18 cellular contexts compared by ENCODE assay signal in the genomic region with DNA sequence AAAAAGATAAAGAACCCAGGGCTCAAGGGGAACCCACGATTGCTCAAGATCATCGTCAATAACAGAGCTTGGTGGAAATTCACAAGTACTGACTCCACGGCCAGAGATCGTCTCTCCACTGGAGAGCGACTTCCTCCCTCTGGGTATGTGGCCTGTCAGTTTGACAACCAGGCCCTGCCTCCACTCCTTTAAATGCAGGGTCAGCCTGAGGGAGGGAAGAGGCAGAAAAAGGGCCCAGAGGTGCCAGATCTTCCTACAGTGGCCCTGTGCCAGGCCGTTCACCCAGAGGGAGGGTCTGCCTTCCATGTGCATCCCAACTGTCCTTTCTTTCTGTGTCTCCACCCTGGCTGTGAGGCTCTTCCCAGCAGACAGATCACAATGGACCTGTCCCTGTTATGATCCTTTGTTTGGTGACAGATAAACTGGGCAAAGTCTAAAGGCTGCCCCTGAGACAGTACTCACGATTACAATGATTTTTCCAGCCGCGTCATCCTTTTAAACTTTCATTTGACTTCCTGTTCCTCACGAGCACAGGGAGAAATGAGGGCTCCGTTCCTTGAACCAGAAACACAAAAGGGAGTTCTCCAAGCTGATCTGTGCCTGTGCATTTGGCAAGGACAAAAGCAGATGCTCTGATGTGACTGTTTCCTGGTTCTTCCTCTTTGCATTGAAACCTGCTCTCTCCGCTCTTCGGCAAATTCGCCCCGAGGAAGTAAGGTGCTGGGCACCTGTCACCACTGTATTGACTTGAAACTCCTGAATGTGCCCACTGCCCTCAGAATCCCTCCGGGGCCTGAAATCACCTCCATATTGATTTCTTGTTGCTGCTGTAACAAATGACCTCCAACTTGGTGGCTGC.
A peak's percentile ranks its signal among the peaks of the same experiment; 100 is the strongest.
DNase-seq lines count a peak whose midpoint lies in the region; ATAC-seq and TF ChIP-seq lines count a peak whose summit lies in the region.
"Had no signal": no experiment of that assay in that cellular context is flagged by ENCODE, and none has a peak within 500 bp of the region (broad histone marks: within the 10 kb centered on the region; RNA-seq: fewer than 3 reads in every experiment).

No MANE protein-coding gene starts in this region.

- H3K27me3 Mint-ChIP-seq in neural crest cell (ENCODE audit: low read depth) = no peaks in the 10 kb centered on the region
- H3K27me3 Mint-ChIP-seq in naive thymus-derived CD4-positive, alpha-beta T cell = peaks cover 4 to 10% (median 6%) of the 10 kb centered on the region in 5 donors
- H3K27me3 Mint-ChIP-seq: activated naive CD8-positive, alpha-beta T cell treated with anti-CD3 and anti-CD28 coated beads for 36 hours; IgD-negative memory B cell had no signal

- no peaks in the 10 kb centered on the region for H3K36me3 ChIP-seq in BLaER1 treated with 17β-estradiol and CSF1 and Interleukin-3, amounts not matched to agents 10 nM and 100 nM
- H3K36me3 ChIP-seq in WERI-Rb-1 = no peaks in the 10 kb centered on the region
- no peaks in the 10 kb centered on the region for H3K36me3 ChIP-seq in naive thymus-derived CD4-positive, alpha-beta T cell (ENCODE audit: control insufficient read depth in 2 of 3, insufficient read depth in 3 of 3, low read length in 3 of 3)
- H3K36me3 ChIP-seq in PC-3 (ENCODE audit: low read depth, low read length) = no peaks in the 10 kb centered on the region
- H3K36me3 ChIP-seq: breast epithelium, lower lobe of right lung, upper lobe of right lung had no signal

- no peaks in the 10 kb centered on the region for H3K9me2 ChIP-seq in PC-3 (replicated peaks; ENCODE audit: low read length)

- H4K20me1 ChIP-seq in BLaER1 treated with 17β-estradiol and CSF1 and Interleukin-3, amounts not matched to agents 10 nM and 100 nM = no peaks in the 10 kb centered on the region; a peak in 1 of 22 replicates
- H4K20me1 ChIP-seq in PC-3 (ENCODE audit: low read length) = no peaks in the 10 kb centered on the region

- H3F3A ChIP-seq in PC-3 (ENCODE audit: low read length, unreplicated experiment) = no peaks in the 10 kb centered on the region

- ATAC-seq in GM18858 (IDR thresholded peaks at IDR 0.05; ENCODE audit: unreplicated experiment) (no peak), PC-3 (no peak)
- no peak for ATAC-seq in naive thymus-derived CD4-positive, alpha-beta T cell

- H3K79me2 ChIP-seq in PC-3 (ENCODE audit: low read length) = no peaks in the 10 kb centered on the region

- intact Hi-C loops in naive thymus-derived CD4-positive, alpha-beta T cell (cut with micrococcal nuclease) = no loop called here
- intact Hi-C loops in PC-3 (cut with micrococcal nuclease) = loop anchor here (10.0 kb wide), 1 partner anchor 195 kb away; no protein-coding TSS in a partner anchor

- H3K36me3 Mint-ChIP-seq in neural crest cell (ENCODE audit: low read depth) = no peaks in the 10 kb centered on the region
- no peaks in the 10 kb centered on the region for H3K36me3 Mint-ChIP-seq in naive thymus-derived CD4-positive, alpha-beta T cell
- H3K36me3 Mint-ChIP-seq: activated naive CD8-positive, alpha-beta T cell treated with anti-CD3 and anti-CD28 coated beads for 36 hours; IgD-negative memory B cell had no signal

- DNase-seq in HT-29 (ENCODE audit: low spot score) = peak; percentile 24
- peak; percentile 6 for DNase-seq in WERI-Rb-1
- DNase-seq in neural crest cell (ENCODE audit: low read depth, low spot score) = no peak
- no peak for DNase-seq in naive thymus-derived CD4-positive, alpha-beta T cell
- DNase-seq in NCI-H1694 treated with DMSO at 0.1 percent for 48 hours (lab: John Stamatoyannopoulos, UW) = no peak
- no peak for DNase-seq in PC-3
- DNase-seq: activated CD8-positive, alpha-beta memory T cell treated with anti-CD3 and anti-CD28 coated beads, Interleukin-2, amount 50 U/mL, for 48 hours; activated naive CD8-positive, alpha-beta T cell treated with anti-CD3 and anti-CD28 coated beads for 36 hours; DMS79 treated with DMSO at 0.1 percent for 48 hours; HCEC 1CT; lower lobe of right lung; NCI-H524 treated with DMSO at 0.1 percent for 48 hours; stimulated activated naive CD4-positive, alpha-beta T cell; upper lobe of right lung had no signal

- peaks cover 7 to 31% (median 29%) of the 10 kb centered on the region in 10 experiments for H3K4me1 ChIP-seq in BLaER1 treated with 17β-estradiol and CSF1 and Interleukin-3, amounts not matched to agents 10 nM and 100 nM
- H3K4me1 ChIP-seq in naive thymus-derived CD4-positive, alpha-beta T cell (ENCODE audit: control insufficient read depth in 2 of 2, insufficient read depth in 2 of 2, low read length in 2 of 2) = no peaks in the 10 kb centered on the region
- no peaks in the 10 kb centered on the region for H3K4me1 ChIP-seq in PC-3 (ENCODE audit: insufficient read depth, low read length)
- H3K4me1 ChIP-seq: breast epithelium, upper lobe of right lung had no signal

- H3K4me1 Mint-ChIP-seq in neural crest cell = peaks cover 6% of the 10 kb centered on the region
- peaks cover 0 to 12% (median 0%) of the 10 kb centered on the region in 7 donors for H3K4me1 Mint-ChIP-seq in naive thymus-derived CD4-positive, alpha-beta T cell

- no peak overlapping the region for H3K4me3 ChIP-seq in BLaER1 treated with 17β-estradiol and CSF1 and Interleukin-3, amounts not matched to agents 10 nM and 100 nM
- H3K4me3 ChIP-seq in WERI-Rb-1 (ENCODE audit: low read depth, low read length) (no peak overlapping the region), PC-3 (ENCODE audit: low read length) (no peak overlapping the region)
- H3K4me3 ChIP-seq in naive thymus-derived CD4-positive, alpha-beta T cell (ENCODE audit: low read length) = no peak overlapping the region
- H3K4me3 ChIP-seq: breast epithelium, lower lobe of right lung, upper lobe of right lung had no signal

- POLR2A ChIA-PET in naive thymus-derived CD4-positive, alpha-beta T cell (lab: Charles Lee) = no interaction called here
- POLR2A ChIA-PET in PC-3 (lab: Charles Lee; ENCODE audit: unreplicated experiment) = no interaction called here

- no peak overlapping the region for H2AFZ ChIP-seq in PC-3 (ENCODE audit: low read length)

- TF ChIP-seq CTCF in WERI-Rb-1 (IDR thresholded peaks at IDR 0.05; ENCODE audit: low read depth, low read length) = no peak
- TF ChIP-seq CTCF in neural crest cell (conservative IDR thresholded peaks at IDR 0.05) = no peak
- no peak for TF ChIP-seq CTCF in PC-3 (conservative IDR thresholded peaks at IDR 0.05; ENCODE audit: low read depth, low read length)

- H3K9ac ChIP-seq in BLaER1 treated with 17β-estradiol and CSF1 and Interleukin-3, amounts not matched to agents 10 nM and 100 nM = no peak overlapping the region
- H3K9ac ChIP-seq in PC-3 (ENCODE audit: low read length) = no peak overlapping the region

- no peaks in the 10 kb centered on the region for H3K9me3 Mint-ChIP-seq in neural crest cell
- no peaks in the 10 kb centered on the region for H3K9me3 Mint-ChIP-seq in naive thymus-derived CD4-positive, alpha-beta T cell
- H3K9me3 Mint-ChIP-seq: activated naive CD8-positive, alpha-beta T cell treated with anti-CD3 and anti-CD28 coated beads for 36 hours; IgD-negative memory B cell had no signal

- H3K4me3 Mint-ChIP-seq in neural crest cell = no peak overlapping the region
- no peak overlapping the region for H3K4me3 Mint-ChIP-seq in naive thymus-derived CD4-positive, alpha-beta T cell
- H3K4me3 Mint-ChIP-seq: activated naive CD8-positive, alpha-beta T cell treated with anti-CD3 and anti-CD28 coated beads for 36 hours had no signal

- peak overlapping the region; percentile 75 for H3K27ac Mint-ChIP-seq in neural crest cell (ENCODE audit: unreplicated experiment)
- H3K27ac Mint-ChIP-seq in naive thymus-derived CD4-positive, alpha-beta T cell = no peak overlapping the region
- H3K27ac Mint-ChIP-seq: activated naive CD8-positive, alpha-beta T cell treated with anti-CD3 and anti-CD28 coated beads for 36 hours had no signal

- no TSS peak for BruUV-seq in PC-3 (replicated peaks; lab: Mats Ljungman, UMichigan)

- peaks cover 0 to 27% (median 17%) of the 10 kb centered on the region in 11 experiments; a peak in 15 of 22 replicates for H3K27me3 ChIP-seq in BLaER1 treated with 17β-estradiol and CSF1 and Interleukin-3, amounts not matched to agents 10 nM and 100 nM
- H3K27me3 ChIP-seq in WERI-Rb-1 (ENCODE audit: insufficient read depth, low read depth, severe bottlenecking) (no peaks in the 10 kb centered on the region), PC-3 (ENCODE audit: low read length) (peaks cover 19% of the 10 kb centered on the region)
- no peaks in the 10 kb centered on the region for H3K27me3 ChIP-seq in naive thymus-derived CD4-positive, alpha-beta T cell (ENCODE audit: control insufficient read depth in 2 of 2, insufficient read depth in 2 of 2, low read length in 2 of 2)
- H3K27me3 ChIP-seq: breast epithelium, upper lobe of right lung had no signal

- CTCF ChIA-PET in naive thymus-derived CD4-positive, alpha-beta T cell (lab: Charles Lee) = interaction anchor here (0.6 kb wide), 1 partner anchor 340 kb away, joined by 3 read pairs; no protein-coding TSS in a partner anchor
- CTCF ChIA-PET in PC-3 (lab: Charles Lee) = no interaction called here

- peak overlapping the region; percentile 38 to 92 (median 71); a peak in 21 of 22 replicates for H3K4me2 ChIP-seq in BLaER1 treated with 17β-estradiol and CSF1 and Interleukin-3, amounts not matched to agents 10 nM and 100 nM
- no peak overlapping the region for H3K4me2 ChIP-seq in PC-3 (ENCODE audit: low read length)

- no peak overlapping the region for H3K27ac ChIP-seq in BLaER1 treated with 17β-estradiol and CSF1 and Interleukin-3, amounts not matched to agents 10 nM and 100 nM
- H3K27ac ChIP-seq in WERI-Rb-1 (no peak overlapping the region), PC-3 (ENCODE audit: low read length) (no peak overlapping the region)
- H3K27ac ChIP-seq in naive thymus-derived CD4-positive, alpha-beta T cell (ENCODE audit: low read depth, low read length) = no peak overlapping the region
- H3K27ac ChIP-seq: breast epithelium, lower lobe of right lung, upper lobe of right lung had no signal

- no peaks in the 10 kb centered on the region for H3K9me3 ChIP-seq in BLaER1 treated with 17β-estradiol and CSF1 and Interleukin-3, amounts not matched to agents 10 nM and 100 nM (replicated peaks in 1 of 11)
- H3K9me3 ChIP-seq in WERI-Rb-1 (ENCODE audit: severe bottlenecking) (peaks cover 2% of the 10 kb centered on the region), PC-3 (ENCODE audit: low read length) (no peaks in the 10 kb centered on the region)
- no peaks in the 10 kb centered on the region for H3K9me3 ChIP-seq in naive thymus-derived CD4-positive, alpha-beta T cell (ENCODE audit: control insufficient read depth in 2 of 3, low read length in 3 of 3)
- H3K9me3 ChIP-seq: breast epithelium, lower lobe of right lung, upper lobe of right lung had no signal

Comparison
In these comparisons a context has a peak if more than half of its experiments do, and no peak if none do; other contexts are left out.
1. DNase-seq: peak in HT-29 (single experiment) and WERI-Rb-1 (single experiment); none in neural crest cell (single experiment), naive thymus-derived CD4-positive, alpha-beta T cell (0 of 9), NCI-H1694 treated with DMSO at 0.1 percent for 48 hours (single experiment) and PC-3 (single experiment).